ENCODE assay signal across 10 cellular contexts in genomic region chr6:23659125-23659524, GRCh38.
DNase-seq lines count a peak whose midpoint lies in the region; ATAC-seq, FAIRE-seq and TF ChIP-seq lines count a peak whose summit lies in the region.
"Had no signal": no experiment of that assay in that cellular context is flagged by ENCODE, and none has a peak within 500 bp of the region (broad histone marks: within the 10 kb centered on the region; RNA-seq: fewer than 3 reads in every experiment).

No MANE protein-coding gene starts in this region.

- no peak for TF ChIP-seq POLR2A in H54 (IDR thresholded peaks at IDR 0.05; ENCODE audit: low read depth, low read length)

- peaks cover 3% of the 10 kb centered on the region for H3K4me1 Mint-ChIP-seq in osteocyte (ENCODE audit: unreplicated experiment)
- H3K4me1 Mint-ChIP-seq in activated naive CD4-positive, alpha-beta T cell treated with anti-CD3 and anti-CD28 coated beads, Interleukin-2, amount 10 ng/mL, durations not matched to agents 7 days and 5 days = no peaks in the 10 kb centered on the region
- no peaks in the 10 kb centered on the region for H3K4me1 Mint-ChIP-seq in activated CD8-positive, alpha-beta memory T cell treated with anti-CD3 and anti-CD28 coated beads, Interleukin-2, amount 10 ng/mL, durations not matched to agents 7 days and 5 days

- no peaks in the 10 kb centered on the region for H3K36me3 Mint-ChIP-seq in osteocyte (ENCODE audit: unreplicated experiment)
- no peaks in the 10 kb centered on the region for H3K36me3 Mint-ChIP-seq in activated naive CD4-positive, alpha-beta T cell treated with anti-CD3 and anti-CD28 coated beads, Interleukin-2, amount 10 ng/mL, durations not matched to agents 7 days and 5 days
- no peaks in the 10 kb centered on the region for H3K36me3 Mint-ChIP-seq in activated CD8-positive, alpha-beta memory T cell treated with anti-CD3 and anti-CD28 coated beads, Interleukin-2, amount 10 ng/mL, durations not matched to agents 7 days and 5 days

- ATAC-seq in GM19463 (IDR thresholded peaks at IDR 0.05; ENCODE audit: unreplicated experiment) = no peak
- no peak for ATAC-seq in GM21723 (IDR thresholded peaks at IDR 0.05; ENCODE audit: unreplicated experiment)
- ATAC-seq in activated CD8-positive, alpha-beta memory T cell treated with anti-CD3 and anti-CD28 coated beads, Interleukin-2, amount 10 ng/mL, durations not matched to agents 7 days and 5 days = no peak

- no peak overlapping the region for H3K4me3 ChIP-seq in epithelial cell of esophagus (ENCODE audit: low read length)

- H3K4me3 Mint-ChIP-seq in osteocyte (ENCODE audit: unreplicated experiment) = no peak overlapping the region
- H3K4me3 Mint-ChIP-seq in activated naive CD4-positive, alpha-beta T cell treated with anti-CD3 and anti-CD28 coated beads, Interleukin-2, amount 10 ng/mL, durations not matched to agents 7 days and 5 days = no peak overlapping the region
- H3K4me3 Mint-ChIP-seq in activated CD8-positive, alpha-beta memory T cell treated with anti-CD3 and anti-CD28 coated beads, Interleukin-2, amount 10 ng/mL, durations not matched to agents 7 days and 5 days = no peak overlapping the region

- H3K27me3 Mint-ChIP-seq in osteocyte (ENCODE audit: unreplicated experiment) = peaks cover 2% of the 10 kb centered on the region
- H3K27me3 Mint-ChIP-seq in activated naive CD4-positive, alpha-beta T cell treated with anti-CD3 and anti-CD28 coated beads, Interleukin-2, amount 10 ng/mL, durations not matched to agents 7 days and 5 days = no peaks in the 10 kb centered on the region
- no peaks in the 10 kb centered on the region for H3K27me3 Mint-ChIP-seq in activated CD8-positive, alpha-beta memory T cell treated with anti-CD3 and anti-CD28 coated beads, Interleukin-2, amount 10 ng/mL, durations not matched to agents 7 days and 5 days

- H3K9me3 Mint-ChIP-seq in osteocyte (ENCODE audit: unreplicated experiment) = peaks cover 2% of the 10 kb centered on the region
- peaks cover 6% of the 10 kb centered on the region for H3K9me3 Mint-ChIP-seq in activated naive CD4-positive, alpha-beta T cell treated with anti-CD3 and anti-CD28 coated beads, Interleukin-2, amount 10 ng/mL, durations not matched to agents 7 days and 5 days
- H3K9me3 Mint-ChIP-seq in activated CD8-positive, alpha-beta memory T cell treated with anti-CD3 and anti-CD28 coated beads, Interleukin-2, amount 10 ng/mL, durations not matched to agents 7 days and 5 days (ENCODE audit: low read depth) = peaks cover 4% of the 10 kb centered on the region

- CTCF ChIA-PET in activated naive CD4-positive, alpha-beta T cell treated with anti-CD3 and anti-CD28 coated beads, Interleukin-2, amount 10 ng/mL, durations not matched to agents 7 days and 5 days (lab: Charles Lee) = no interaction called here
- CTCF ChIA-PET in activated CD8-positive, alpha-beta memory T cell treated with anti-CD3 and anti-CD28 coated beads, Interleukin-2, amount 10 ng/mL, durations not matched to agents 7 days and 5 days (lab: Charles Lee) = no interaction called here

- H3K27ac Mint-ChIP-seq in osteocyte (ENCODE audit: unreplicated experiment) = no peak overlapping the region
- no peak overlapping the region for H3K27ac Mint-ChIP-seq in activated naive CD4-positive, alpha-beta T cell treated with anti-CD3 and anti-CD28 coated beads, Interleukin-2, amount 10 ng/mL, durations not matched to agents 7 days and 5 days
- no peak overlapping the region for H3K27ac Mint-ChIP-seq in activated CD8-positive, alpha-beta memory T cell treated with anti-CD3 and anti-CD28 coated beads, Interleukin-2, amount 10 ng/mL, durations not matched to agents 7 days and 5 days

- TF ChIP-seq CTCF in epithelial cell of esophagus (IDR thresholded peaks at IDR 0.05; ENCODE audit: insufficient read depth, low read depth, low read length, missing control alignments) (peak; percentile 55), osteocyte (IDR thresholded peaks at IDR 0.05) (peak; percentile 73)

- DNase-seq in H54 (ENCODE audit: insufficient read length, low spot score) (peak; percentile 2), NCI-H69 (lab: John Stamatoyannopoulos, UW) (peak; percentile 83), epithelial cell of esophagus (ENCODE audit: low read depth) (peak; percentile 14), osteocyte (ENCODE audit: extremely low spot score, unreplicated experiment) (no peak)
- no peak for DNase-seq in activated naive CD4-positive, alpha-beta T cell treated with anti-CD3 and anti-CD28 coated beads, Interleukin-2, amount 10 ng/mL, durations not matched to agents 7 days and 5 days
- DNase-seq in activated CD8-positive, alpha-beta memory T cell treated with anti-CD3 and anti-CD28 coated beads, Interleukin-2, amount 10 ng/mL, durations not matched to agents 7 days and 5 days = no peak
- DNase-seq: activated CD4-positive, alpha-beta T cell treated with anti-CD3 and anti-CD28 coated beads, Interleukin-2, amount 50 U/mL, for 1 hour had no signal

- no peak for FAIRE-seq in H54 (lab: Jason Lieb, UNC)
- FAIRE-seq: islet of Langerhans had no signal

Comparison
In these comparisons a context has a peak if more than half of its experiments do, and no peak if none do; other contexts are left out.
1. DNase-seq: peak in H54 (single experiment), NCI-H69 (single experiment) and epithelial cell of esophagus (single experiment); none in osteocyte (single experiment), activated naive CD4-positive, alpha-beta T cell treated with anti-CD3 and anti-CD28 coated beads, Interleukin-2, amount 10 ng/mL, durations not matched to agents 7 days and 5 days (single experiment) and activated CD8-positive, alpha-beta memory T cell treated with anti-CD3 and anti-CD28 coated beads, Interleukin-2, amount 10 ng/mL, durations not matched to agents 7 days and 5 days (single experiment).